Comparison of ENCODE assay signal across 19 cellular contexts in genomic region chr5:155631116-155631515, GRCh38.
DNase-seq lines count a peak whose midpoint lies in the region; ATAC-seq, FAIRE-seq and TF ChIP-seq lines count a peak whose summit lies in the region.
"Had no signal": no experiment of that assay in that cellular context is flagged by ENCODE, and none has a peak within 500 bp of the region (broad histone marks: within the 10 kb centered on the region; RNA-seq: fewer than 3 reads in every experiment).

No MANE protein-coding gene starts in this region.

- intact Hi-C loops in uterus (cut with DNase I; ENCODE audit: low total_unique reads): no loop called here

- TF ChIP-seq CTCF in bronchial epithelial cell (IDR thresholded peaks at IDR 0.05; ENCODE audit: insufficient read depth, low read length, severe bottlenecking): no peak
- no peak for TF ChIP-seq CTCF in kidney epithelial cell (IDR thresholded peaks at IDR 0.05; ENCODE audit: insufficient read depth, low read length, poor library complexity, severe bottlenecking)
- no peak for TF ChIP-seq CTCF in uterus (IDR thresholded peaks at IDR 0.05)

- ATAC-seq in HG03108 (IDR thresholded peaks at IDR 0.05; ENCODE audit: unreplicated experiment) (no peak), HG02884 (IDR thresholded peaks at IDR 0.05; ENCODE audit: unreplicated experiment) (no peak)
- ATAC-seq: activated T-cell treated with anti-CD3 and anti-CD28 coated beads, Interleukin-2, amount 50 U/mL, for 4 hours; naive thymus-derived CD4-positive, alpha-beta T cell had no signal

- no peaks in the 10 kb centered on the region for H3K4me1 ChIP-seq in uterus
- H3K4me1 ChIP-seq: parathyroid adenoma, SJCRH30, testis had no signal

- H3K36me3 ChIP-seq in bronchial epithelial cell (ENCODE audit: control insufficient read depth, insufficient read depth, low read length): no peaks in the 10 kb centered on the region
- H3K36me3 ChIP-seq in kidney epithelial cell (ENCODE audit: control insufficient read depth, insufficient read depth, low read length): no peaks in the 10 kb centered on the region
- no peaks in the 10 kb centered on the region for H3K36me3 ChIP-seq in uterus
- H3K36me3 ChIP-seq: cardiac muscle cell, SJCRH30 had no signal

- no peaks in the 10 kb centered on the region for H3K9me3 ChIP-seq in uterus
- H3K9me3 ChIP-seq: SJCRH30, testis had no signal

- no peak for TF ChIP-seq POLR2A in uterus (IDR thresholded peaks at IDR 0.05)

- no peak overlapping the region for H3K27ac ChIP-seq in uterus
- H3K27ac ChIP-seq: cardiac muscle cell, parathyroid adenoma, SJCRH30, skin epidermis, testis had no signal

- H3K27me3 ChIP-seq in bronchial epithelial cell (ENCODE audit: control insufficient read depth, insufficient read depth, low read length): no peaks in the 10 kb centered on the region
- H3K27me3 ChIP-seq in kidney epithelial cell (ENCODE audit: control insufficient read depth, insufficient read depth, low read length): no peaks in the 10 kb centered on the region
- H3K27me3 ChIP-seq in uterus: no peaks in the 10 kb centered on the region
- H3K27me3 ChIP-seq: cardiac muscle cell, SJCRH30, testis had no signal

- no peak for FAIRE-seq in bronchial epithelial cell (lab: Jason Lieb, UNC)
- FAIRE-seq: TTC549 had no signal

- DNase-seq in DMS 273 (lab: John Stamatoyannopoulos, UW; ENCODE audit: unreplicated experiment): peak; percentile 86
- DNase-seq in NCI-H446 treated with DMSO at 0.1 percent for 48 hours (lab: John Stamatoyannopoulos, UW): peak; percentile 73
- peak; percentile 55 for DNase-seq in bronchial epithelial cell (ENCODE audit: low read depth)
- DNase-seq in kidney epithelial cell (ENCODE audit: low read depth): peak; percentile 45
- no peak for DNase-seq in uterus
- DNase-seq in SKM-1 treated with dmso at 0.1 percent for 144 hours (lab: John Stamatoyannopoulos, UW; ENCODE audit: unreplicated experiment): no peak
- DNase-seq: activated T-cell treated with anti-CD3 and anti-CD28 coated beads, Interleukin-2, amount 50 U/mL, for 4 hours; AML-193; effector CD4-positive, alpha-beta T cell; naive thymus-derived CD4-positive, alpha-beta T cell; NCI-H1092 treated with DMSO at 0.1 percent for 48 hours; SJCRH30; testis had no signal

- no peak overlapping the region for H3K4me3 ChIP-seq in bronchial epithelial cell (ENCODE audit: low read depth, low read length)
- no peak overlapping the region for H3K4me3 ChIP-seq in kidney epithelial cell (ENCODE audit: low read depth, low read length)
- no peak overlapping the region for H3K4me3 ChIP-seq in uterus
- H3K4me3 ChIP-seq: cardiac muscle cell, SJCRH30, skin epidermis, testis had no signal

Comparison
In these comparisons a context has a peak if more than half of its experiments do, and no peak if none do; other contexts are left out.
1. DNase-seq: peak in DMS 273 (single experiment), NCI-H446 treated with DMSO at 0.1 percent for 48 hours (single experiment), bronchial epithelial cell (single experiment) and kidney epithelial cell (single experiment); none in uterus (0 of 2) and SKM-1 treated with dmso at 0.1 percent for 144 hours (single experiment).